ENCODE assay signal across 29 cellular contexts in the genomic region with DNA sequence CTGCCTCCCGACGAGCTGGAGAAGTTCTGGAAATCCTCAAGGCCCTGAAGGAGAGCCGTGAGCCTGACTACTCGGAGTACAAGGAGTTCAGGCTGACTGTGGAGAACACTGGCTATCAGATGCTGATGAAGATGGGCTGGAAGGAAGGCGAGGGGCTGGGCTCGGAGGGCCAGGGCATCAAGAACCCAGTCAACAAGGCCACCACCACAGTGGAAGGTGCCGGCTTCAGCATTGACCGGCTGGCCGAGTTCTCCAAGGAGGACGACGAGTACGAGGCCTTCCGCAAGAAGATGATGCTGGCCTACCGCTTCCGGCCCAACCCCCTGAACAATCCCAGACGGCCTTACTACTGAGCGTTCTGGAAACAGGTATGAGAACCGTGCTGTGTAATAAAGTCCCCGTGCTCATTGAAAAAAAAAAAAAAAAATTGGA.
DNase-seq lines count a peak whose midpoint lies in the region; ATAC-seq, FAIRE-seq and TF ChIP-seq lines count a peak whose summit lies in the region.
"Had no signal": no experiment of that assay in that cellular context is flagged by ENCODE, and none has a peak within 500 bp of the region (broad histone marks: within the 10 kb centered on the region; RNA-seq: fewer than 3 reads in every experiment).

No MANE protein-coding gene starts in this region.

- no peak overlapping the region for H3K27ac Mint-ChIP-seq in neural progenitor cell
- H3K27ac Mint-ChIP-seq: B cell; CD8-positive, alpha-beta T cell; IgD-negative memory B cell had no signal

- H2BK12ac ChIP-seq in H1 (ENCODE audit: low read depth, low read length) = no peak overlapping the region

- H3K23ac ChIP-seq in H1 (ENCODE audit: insufficient read length) = no peak overlapping the region

- no peaks in the 10 kb centered on the region for H3K4me1 Mint-ChIP-seq in neural progenitor cell
- H3K4me1 Mint-ChIP-seq: B cell, IgD-negative memory B cell had no signal

- peaks cover 5% of the 10 kb centered on the region for H3K27me3 Mint-ChIP-seq in neural progenitor cell (ENCODE audit: insufficient read depth, low read depth)
- H3K27me3 Mint-ChIP-seq: B cell, IgD-negative memory B cell had no signal

- H3K56ac ChIP-seq in H1 (replicated peaks; ENCODE audit: insufficient read length, low read depth, low read length) = no peak overlapping the region

- H3K36me3 ChIP-seq in H1 (ENCODE audit: control insufficient read depth in 2 of 4, insufficient read depth in 4 of 4, low read length in 3 of 4) = no peaks in the 10 kb centered on the region
- no peaks in the 10 kb centered on the region for H3K36me3 ChIP-seq in testis (ENCODE audit: low read depth, missing control alignments)
- no peaks in the 10 kb centered on the region for H3K36me3 ChIP-seq in neural progenitor cell
- H3K36me3 ChIP-seq: SJSA1 had no signal

- H3K36me3 Mint-ChIP-seq in neural progenitor cell = no peaks in the 10 kb centered on the region
- H3K36me3 Mint-ChIP-seq: CD8-positive, alpha-beta T cell had no signal

- ATAC-seq in GM18867 (IDR thresholded peaks at IDR 0.05; ENCODE audit: unreplicated experiment) = no peak
- ATAC-seq: CD8-positive, alpha-beta T cell; GM12878; Panc1 had no signal

- H3K4me2 ChIP-seq in H1 (ENCODE audit: insufficient read depth in 1 of 2, low read depth in 2 of 2, low read length in 2 of 2) (no peak overlapping the region), neural progenitor cell (no peak overlapping the region)

- H3K79me2 ChIP-seq in H1 (ENCODE audit: control insufficient read depth in 1 of 2, insufficient read depth in 2 of 2, low read length in 2 of 2) (no peaks in the 10 kb centered on the region), neural progenitor cell (ENCODE audit: low read depth) (no peaks in the 10 kb centered on the region)

- no peak for FAIRE-seq in H1 (lab: Jason Lieb, UNC)
- FAIRE-seq: GM12878, GM19239, H54 had no signal

- H3K27me3 ChIP-seq in H1 (replicated peaks in 1 of 4; ENCODE audit: control insufficient read depth in 3 of 4, extremely low read depth in 1 of 4, insufficient read depth in 3 of 4, low read length in 3 of 4) = no peaks in the 10 kb centered on the region
- H3K27me3 ChIP-seq in testis = no peaks in the 10 kb centered on the region
- no peaks in the 10 kb centered on the region for H3K27me3 ChIP-seq in neural progenitor cell
- H3K27me3 ChIP-seq: SJSA1 had no signal

- no peak overlapping the region for H2AK5ac ChIP-seq in H1 (ENCODE audit: low read depth, low read length)

- CTCF ChIA-PET in H1 (lab: Charles Lee; ENCODE audit: partially characterized antibody) = no interaction called here

- peaks cover 9% of the 10 kb centered on the region for H3K9me3 Mint-ChIP-seq in neural progenitor cell

- intact Hi-C loops in testis (cut with DNase I; ENCODE audit: low total_unique reads) = no loop called here

- no peak for TF ChIP-seq EP300 in H1 (IDR thresholded peaks at IDR 0.05; ENCODE audit: borderline replicate concordance in 1 of 2, low read depth in 2 of 2, low read length in 2 of 2)

- H2BK15ac ChIP-seq in H1 (ENCODE audit: low read length) = no peak overlapping the region

- DNase-seq in NCI-H1417 (lab: John Stamatoyannopoulos, UW) = peak in 2 of 3 experiments; percentile 85 to 89
- no peak for DNase-seq in NCI-H1417 treated with DMSO at 0.1 percent for 48 hours (lab: John Stamatoyannopoulos, UW)
- DNase-seq in RPMI8226 = peak; percentile 10
- DNase-seq in H1 (ENCODE audit: low read depth in 1 of 2, low spot score in 2 of 2) = no peak
- DNase-seq in testis = peak; percentile 18
- DNase-seq in neural progenitor cell (ENCODE audit: low spot score) = no peak
- DNase-seq in NK-92 (lab: John Stamatoyannopoulos, UW; ENCODE audit: unreplicated experiment) = no peak
- DNase-seq: CD8-positive, alpha-beta T cell; DMS 273 treated with DMSO at 0.1 percent for 48 hours; DMS79; EL; GDM1; NCI-H1048; NCI-H1436 treated with DMSO at 0.1 percent for 48 hours; NCI-H2029 treated with DMSO at 0.1 percent for 48 hours; NCI-H2171; NCI-H226; NCI-H524 treated with DMSO at 0.1 percent for 48 hours; NCI-H82 had no signal

- H3K79me1 ChIP-seq in H1 (ENCODE audit: low read depth, low read length) = no peaks in the 10 kb centered on the region

- no peak overlapping the region for H3K4me3 Mint-ChIP-seq in neural progenitor cell
- H3K4me3 Mint-ChIP-seq: B cell; CD8-positive, alpha-beta T cell; IgD-negative memory B cell had no signal

- TF ChIP-seq POLR2A in H1 (IDR thresholded peaks at IDR 0.05; ENCODE audit: control extremely low read depth in 1 of 2, low read depth in 2 of 2, low read length in 2 of 2) (no peak), testis (IDR thresholded peaks at IDR 0.05) (no peak)

- TF ChIP-seq CTCF in H1 (IDR thresholded peaks at IDR 0.05; ENCODE audit: control extremely low read depth in 1 of 3, insufficient read depth in 1 of 3, low read depth in 1 of 3, low read length in 3 of 3) (no peak), testis (IDR thresholded peaks at IDR 0.05) (no peak), neural progenitor cell (IDR thresholded peaks at IDR 0.05) (no peak)

- no peaks in the 10 kb centered on the region for H4K20me1 ChIP-seq in H1 (replicated peaks in 1 of 2; ENCODE audit: control insufficient read depth in 1 of 2, insufficient read depth in 2 of 2, low read length in 2 of 2)
- no peaks in the 10 kb centered on the region for H4K20me1 ChIP-seq in neural progenitor cell (ENCODE audit: low read depth)

- H2AFZ ChIP-seq in H1 (ENCODE audit: low read length) = 0 out of 2 replicates have a peak overlapping the region, but pooled peaks have one; percentile 13
- no peak overlapping the region for H2AFZ ChIP-seq in neural progenitor cell (replicated peaks)

- H4K8ac ChIP-seq in H1 (ENCODE audit: extremely low read depth, insufficient read depth, low read length) = no peak overlapping the region

- H3K23me2 ChIP-seq in H1 (ENCODE audit: low read depth, low read length) = peaks cover 2% of the 10 kb centered on the region; the same call in 1 of the 2 replicates

- 95% methylated on average over 16 of the region's 19 CpGs; no CpG with 5 or more reads in 1 of the 2 experiments for WGBS in H1 (ENCODE audit: extremely low coverage in 1 of 2, insufficient coverage in 1 of 2, insufficient read length in 1 of 2, insufficient replicate concordance in 2 of 2, low coverage in 1 of 2, low lambda C conversion rate in 2 of 2, missing lambda C conversion rate in 1 of 2), 2 experiments
- WGBS in testis, 2 donors = 52 to 81% methylated on average over 19 of the region's 19 CpGs

- no peak overlapping the region for H4K91ac ChIP-seq in H1 (replicated peaks; ENCODE audit: insufficient read length, low read length)

- H3K4ac ChIP-seq in H1 (replicated peaks; ENCODE audit: insufficient read length, low read depth, low read length) = no peak overlapping the region

- H3K27ac ChIP-seq in H1 (ENCODE audit: low read depth, low read length) (no peak overlapping the region), testis (no peak overlapping the region), neural progenitor cell (no peak overlapping the region)
- H3K27ac ChIP-seq: 22Rv1, C4-2B, SJSA1 had no signal

- no peak overlapping the region for H2BK20ac ChIP-seq in H1 (ENCODE audit: low read length)

- no peak for TF ChIP-seq RAD21 in H1 (IDR thresholded peaks at IDR 0.05 in 1 of 2, conservative IDR thresholded peaks at IDR 0.05 in 1 of 2; ENCODE audit: low read depth in 2 of 2, low read length in 2 of 2)

- H3F3A ChIP-seq in neural progenitor cell (ENCODE audit: low read depth) = no peaks in the 10 kb centered on the region

- no peak overlapping the region for H2BK120ac ChIP-seq in H1 (replicated peaks; ENCODE audit: low read depth, low read length)

- no peak overlapping the region for H3K18ac ChIP-seq in H1 (ENCODE audit: extremely low read depth, low read length)

- H4K5ac ChIP-seq in H1 (ENCODE audit: insufficient read length, low read depth, low read length) = no peak overlapping the region

- H2BK5ac ChIP-seq in H1 (ENCODE audit: low read depth, low read length) = no peak overlapping the region

- no peak overlapping the region for H3K4me3 ChIP-seq in H1 (ENCODE audit: extremely low read depth in 1 of 4, insufficient read depth in 2 of 4, low read depth in 3 of 4, low read length in 4 of 4)
- H3K4me3 ChIP-seq in testis = peak overlapping the region; percentile 27 to 46
- H3K4me3 ChIP-seq in neural progenitor cell = no peak overlapping the region
- H3K4me3 ChIP-seq: GM12878, SJSA1 had no signal

- POLR2A ChIA-PET in H1 (lab: Charles Lee; ENCODE audit: partially characterized antibody) = no interaction called here

- H3K14ac ChIP-seq in H1 (ENCODE audit: insufficient read length) = no peak overlapping the region

- no peak overlapping the region for H3K9ac ChIP-seq in H1 (replicated peaks in 1 of 4; ENCODE audit: extremely low read depth in 1 of 4, low read depth in 3 of 4, low read length in 3 of 4)
- no peak overlapping the region for H3K9ac ChIP-seq in neural progenitor cell

- H3K9me3 ChIP-seq in H1 (ENCODE audit: insufficient read depth in 2 of 2, low read depth in 1 of 2, low read length in 1 of 2) (peaks cover 0 to 4% of the 10 kb centered on the region in 2 experiments; a peak in 1 of 4 replicates), testis (no peaks in the 10 kb centered on the region), neural progenitor cell (ENCODE audit: low read depth) (no peaks in the 10 kb centered on the region)
- H3K9me3 ChIP-seq: SJSA1 had no signal

- H3K4me1 ChIP-seq in H1 (replicated peaks in 1 of 4; ENCODE audit: control insufficient read depth in 3 of 4, insufficient read depth in 4 of 4, low read length in 3 of 4) (no peaks in the 10 kb centered on the region; a peak in 1 of 7 replicates), testis (no peaks in the 10 kb centered on the region), neural progenitor cell (no peaks in the 10 kb centered on the region)
- H3K4me1 ChIP-seq: SJSA1 had no signal

TF ChIP-seq in H1, 55 proteins besides CTCF, POLR2A, EP300 and RAD21:
- TF ChIP-seq BCL11A (IDR thresholded peaks at IDR 0.05; ENCODE audit: low read depth in 2 of 2, low read length in 2 of 2) (no peak), ZNF274 (IDR thresholded peaks at IDR 0.05; ENCODE audit: borderline replicate concordance, extremely low read depth, low read length) (no peak), SIN3A (conservative IDR thresholded peaks at IDR 0.05 in 1 of 2, IDR thresholded peaks at IDR 0.05 in 1 of 2; ENCODE audit: low read depth in 1 of 2, low read length in 2 of 2) (no peak), NANOG (IDR thresholded peaks at IDR 0.05; ENCODE audit: insufficient read depth, low read depth, low read length, poor library complexity, severe bottlenecking) (no peak), JUN (IDR thresholded peaks at IDR 0.05; ENCODE audit: low read depth, low read length) (no peak), JUND (IDR thresholded peaks at IDR 0.05; ENCODE audit: low read length) (no peak), SIX5 (IDR thresholded peaks at IDR 0.05; ENCODE audit: low read depth, low read length) (no peak), EGR1 (IDR thresholded peaks at IDR 0.05; ENCODE audit: borderline replicate concordance, low read depth, low read length) (no peak), HDAC2 (IDR thresholded peaks at IDR 0.05; ENCODE audit: borderline replicate concordance in 1 of 2, low read depth in 2 of 2, low read length in 2 of 2) (no peak), CBX5 (IDR thresholded peaks at IDR 0.05; ENCODE audit: low read depth, low read length) (no peak)

Comparison
In these comparisons a context has a peak if more than half of its experiments do, and no peak if none do; other contexts are left out.
1. DNase-seq: peak in NCI-H1417 (2 of 3), RPMI8226 (single experiment) and testis (single experiment); none in NCI-H1417 treated with DMSO at 0.1 percent for 48 hours (single experiment), H1 (0 of 2), neural progenitor cell (single experiment) and NK-92 (single experiment).
2. H3K4me3 ChIP-seq: peak in testis (2 of 2); none in H1 (0 of 4) and neural progenitor cell (single experiment).